Comparison of ENCODE assay signal across 8 cellular contexts in genomic region chr15:99251436-99251821, GRCh38. TPM values are rescaled to one million over a fixed set of nuclear protein-coding genes. Genes with fewer than 3 reads are reported as not detected.
A peak's percentile ranks its signal among the peaks of the same experiment; 100 is the strongest.
DNase-seq lines count a peak whose midpoint lies in the region; TF ChIP-seq lines count a peak whose summit lies in the region.

LRRC28 (plus strand) TSS chr15:99251481; CDS start chr15:99255958, 4,477 bp downstream.

- peaks cover 15% of the 10 kb centered on the region for H3K4me1 Mint-ChIP-seq in type B pancreatic cell (ENCODE audit: unreplicated experiment)

- H3K27ac ChIP-seq in cingulate gyrus (ENCODE audit: low read depth, low read length) = peak within 1 kb of the TSS; percentile 91

- H3K27ac Mint-ChIP-seq in type B pancreatic cell = peak within 1 kb of the TSS; percentile 78

- peak within 1 kb of the TSS; percentile 93 for H3K4me3 Mint-ChIP-seq in type B pancreatic cell

- DNase-seq in NCI-H2171 treated with DMSO at 0.1 percent for 48 hours (lab: John Stamatoyannopoulos, UW) = peak; percentile 47
- no peak for DNase-seq in NCI-H2171 (lab: John Stamatoyannopoulos, UW)
- DNase-seq in M059J (ENCODE audit: low read depth) = no peak
- no peak for DNase-seq in lung microvascular endothelial cell (ENCODE audit: low read depth in 2 of 2)
- no peak for DNase-seq in type B pancreatic cell (ENCODE audit: extremely low spot score, unreplicated experiment)
- DNase-seq in GM19240 (ENCODE audit: insufficient read length, low spot score) = no peak
- DNase-seq in EL = no peak

- no peaks in the 10 kb centered on the region for H3K36me3 Mint-ChIP-seq in type B pancreatic cell

- no peak for TF ChIP-seq CTCF in type B pancreatic cell (conservative IDR thresholded peaks at IDR 0.05)

- H3K27me3 Mint-ChIP-seq in type B pancreatic cell = no peaks in the 10 kb centered on the region

- H3K9me3 Mint-ChIP-seq in type B pancreatic cell = no peaks in the 10 kb centered on the region

RNA-seq across cellular contexts. Expression of gene LRRC28, which starts in this region (rescaled TPM):
- total RNA-seq in M059J (2014; rRNA removed; shearing (Covaris generic)) = 19.9 and 31.9 TPM in 2 replicates
- total RNA-seq in lung microvascular endothelial cell (6.8 and 10.5 TPM in 2 replicates), type B pancreatic cell (ENCODE audit: low replicate concordance) (26.9 and 27.0 TPM in 2 replicates)
